Comparison of ENCODE assay signal across 21 cellular contexts in genomic region chr3:150460484-150460883, GRCh38. TPM values are rescaled to one million over a fixed set of nuclear protein-coding genes. Genes with fewer than 3 reads are reported as not detected.
A peak's percentile ranks its signal among the peaks of the same experiment; 100 is the strongest.
DNase-seq lines count a peak whose midpoint lies in the region; ATAC-seq, FAIRE-seq and TF ChIP-seq lines count a peak whose summit lies in the region.
"Had no signal": no experiment of that assay in that cellular context is flagged by ENCODE, and none has a peak within 500 bp of the region (broad histone marks: within the 10 kb centered on the region; RNA-seq: fewer than 3 reads in every experiment).

No MANE protein-coding gene starts in this region.

- H3K27ac Mint-ChIP-seq in activated naive CD8-positive, alpha-beta T cell: peak overlapping the region; percentile 41
- no peak overlapping the region for H3K27ac Mint-ChIP-seq in activated naive CD8-positive, alpha-beta T cell treated with anti-CD3 and anti-CD28 coated beads for 36 hours
- H3K27ac Mint-ChIP-seq in type B pancreatic cell: peak overlapping the region; percentile 35
- H3K27ac Mint-ChIP-seq: CD4-positive, CD25-positive, alpha-beta regulatory T cell had no signal

- H3K27ac ChIP-seq in GM12878 (ENCODE audit: control insufficient read depth, insufficient read depth) (no peak overlapping the region), left lung (no peak overlapping the region), WERI-Rb-1 (no peak overlapping the region), upper lobe of right lung (no peak overlapping the region)
- H3K27ac ChIP-seq: GM23248 had no signal

- H4K20me1 ChIP-seq in GM12878 (ENCODE audit: control insufficient read depth, insufficient read depth): no peaks in the 10 kb centered on the region

- RAD21 ChIA-PET in GM12878 (lab: Charles Lee; ENCODE audit: unreplicated experiment): no interaction called here

- TF ChIP-seq CTCF in GM12878 (IDR thresholded peaks at IDR 0.05 in 2 of 3, conservative IDR thresholded peaks at IDR 0.05 in 1 of 3; ENCODE audit: control insufficient read depth in 2 of 3, extremely low read depth in 1 of 3, insufficient read depth in 1 of 3, low read depth in 3 of 3, low read length in 3 of 3) (no peak), left lung (IDR thresholded peaks at IDR 0.05) (no peak), type B pancreatic cell (conservative IDR thresholded peaks at IDR 0.05) (no peak), WERI-Rb-1 (IDR thresholded peaks at IDR 0.05; ENCODE audit: low read depth, low read length) (no peak), upper lobe of right lung (IDR thresholded peaks at IDR 0.05) (no peak)

- H3K27me3 Mint-ChIP-seq in activated naive CD8-positive, alpha-beta T cell: no peaks in the 10 kb centered on the region
- H3K27me3 Mint-ChIP-seq in activated naive CD8-positive, alpha-beta T cell treated with anti-CD3 and anti-CD28 coated beads for 36 hours: no peaks in the 10 kb centered on the region
- no peaks in the 10 kb centered on the region for H3K27me3 Mint-ChIP-seq in type B pancreatic cell
- H3K27me3 Mint-ChIP-seq: CD4-positive, CD25-positive, alpha-beta regulatory T cell; CD8-positive, alpha-beta memory T cell; IgD-negative memory B cell had no signal

- peaks cover 0 to 5% of the 10 kb centered on the region in 2 experiments; a peak in 2 of 4 replicates for H3K36me3 ChIP-seq in GM12878 (ENCODE audit: control insufficient read depth in 2 of 2, insufficient read depth in 2 of 2, low read length in 1 of 2)
- H3K36me3 ChIP-seq in left lung: peaks cover 0 to 26% of the 10 kb centered on the region in 2 donors
- peaks cover 17% of the 10 kb centered on the region for H3K36me3 ChIP-seq in WERI-Rb-1
- peaks cover 25% of the 10 kb centered on the region for H3K36me3 ChIP-seq in upper lobe of right lung

- TF ChIP-seq EP300 in GM12878 (IDR thresholded peaks at IDR 0.05; ENCODE audit: borderline replicate concordance in 1 of 2, control insufficient read depth in 1 of 2, low read depth in 2 of 2, low read length in 2 of 2): no peak

- 100% methylated on average over 1 of the region's 1 CpG for WGBS in GM12878 (ENCODE audit: insufficient coverage, insufficient replicate concordance, low lambda C conversion rate, missing lambda C conversion rate)

- no peaks in the 10 kb centered on the region for H3K79me2 ChIP-seq in GM12878 (ENCODE audit: control insufficient read depth, insufficient read depth, low read length)

- no peak overlapping the region for H3K4me3 ChIP-seq in GM12878
- no peak overlapping the region for H3K4me3 ChIP-seq in left lung
- H3K4me3 ChIP-seq in WERI-Rb-1 (ENCODE audit: low read depth, low read length): no peak overlapping the region
- H3K4me3 ChIP-seq in upper lobe of right lung: no peak overlapping the region
- H3K4me3 ChIP-seq: GM23248 had no signal

- H3K27me3 ChIP-seq in GM12878 (replicated peaks in 1 of 2; ENCODE audit: control insufficient read depth in 2 of 2, insufficient read depth in 2 of 2, low read length in 1 of 2) (no peaks in the 10 kb centered on the region), left lung (no peaks in the 10 kb centered on the region), WERI-Rb-1 (ENCODE audit: insufficient read depth, low read depth, severe bottlenecking) (no peaks in the 10 kb centered on the region), upper lobe of right lung (no peaks in the 10 kb centered on the region)
- H3K27me3 ChIP-seq: BE2C had no signal

- SMC1A ChIA-PET in GM12878 (lab: Charles Lee; ENCODE audit: uncharacterized antibody, unreplicated experiment): interaction anchor here (0.7 to 1.3 kb wide), 3 partner anchors 12 to 48 kb away, joined by 3 read pairs; no protein-coding TSS in a partner anchor

- POLR2A ChIA-PET in GM12878 (lab: Charles Lee): no interaction called here

- in situ Hi-C loops in GM12878 (cut with MboI): no loop called here

- peaks cover 11% of the 10 kb centered on the region for H3K36me3 Mint-ChIP-seq in activated naive CD8-positive, alpha-beta T cell
- peaks cover 11% of the 10 kb centered on the region for H3K36me3 Mint-ChIP-seq in activated naive CD8-positive, alpha-beta T cell treated with anti-CD3 and anti-CD28 coated beads for 36 hours
- peaks cover 33% of the 10 kb centered on the region for H3K36me3 Mint-ChIP-seq in type B pancreatic cell

- FAIRE-seq in GM12878 (lab: Jason Lieb, UNC): peak; percentile 44
- FAIRE-seq: GM12892, GM18507, HTR-8/SVneo had no signal

- no peak overlapping the region for H3K4me3 Mint-ChIP-seq in activated naive CD8-positive, alpha-beta T cell
- H3K4me3 Mint-ChIP-seq in activated naive CD8-positive, alpha-beta T cell treated with anti-CD3 and anti-CD28 coated beads for 36 hours: no peak overlapping the region
- no peak overlapping the region for H3K4me3 Mint-ChIP-seq in type B pancreatic cell
- H3K4me3 Mint-ChIP-seq: CD4-positive, CD25-positive, alpha-beta regulatory T cell; CD8-positive, alpha-beta memory T cell; IgD-negative memory B cell had no signal

- H3K4me2 ChIP-seq in GM12878 (ENCODE audit: control insufficient read depth, insufficient read depth): no peak overlapping the region

- BruUV-seq in GM12878 (replicated peaks; lab: Mats Ljungman, UMichigan): no TSS peak

- H2AFZ ChIP-seq in GM12878 (ENCODE audit: control insufficient read depth, low read depth, low read length): no peak overlapping the region
- H2AFZ ChIP-seq: GM23248 had no signal

- H3K9me3 ChIP-seq in GM12878 (replicated peaks; ENCODE audit: control insufficient read depth, insufficient read depth, low read length) (no peaks in the 10 kb centered on the region), left lung (no peaks in the 10 kb centered on the region), WERI-Rb-1 (ENCODE audit: severe bottlenecking) (no peaks in the 10 kb centered on the region), upper lobe of right lung (no peaks in the 10 kb centered on the region)
- H3K9me3 ChIP-seq: BE2C had no signal

- no peak for TF ChIP-seq RAD21 in GM12878 (IDR thresholded peaks at IDR 0.05; ENCODE audit: insufficient read depth, low read depth, low read length)

- TF ChIP-seq POLR2A in GM12878 (IDR thresholded peaks at IDR 0.05; ENCODE audit: low read depth, low read length): no peak

- H3K4me1 ChIP-seq in GM12878 (ENCODE audit: control insufficient read depth, insufficient read depth, low read length): no peaks in the 10 kb centered on the region
- H3K4me1 ChIP-seq in left lung: no peaks in the 10 kb centered on the region
- no peaks in the 10 kb centered on the region for H3K4me1 ChIP-seq in upper lobe of right lung
- H3K4me1 ChIP-seq: BE2C had no signal

- CTCF ChIA-PET in GM12878 (lab: Yijun Ruan, JAX): no interaction called here

- H3K4me1 Mint-ChIP-seq in activated naive CD8-positive, alpha-beta T cell (ENCODE audit: low read depth): no peaks in the 10 kb centered on the region
- H3K4me1 Mint-ChIP-seq in activated naive CD8-positive, alpha-beta T cell treated with anti-CD3 and anti-CD28 coated beads for 36 hours: no peaks in the 10 kb centered on the region
- peaks cover 19% of the 10 kb centered on the region for H3K4me1 Mint-ChIP-seq in type B pancreatic cell (ENCODE audit: unreplicated experiment)

- no peak for DNase-seq in activated naive CD8-positive, alpha-beta T cell treated with anti-CD3 and anti-CD28 coated beads for 36 hours
- no peak for DNase-seq in GM12878 (ENCODE audit: low read depth, low spot score)
- DNase-seq in left lung: no peak
- no peak for DNase-seq in type B pancreatic cell (ENCODE audit: extremely low spot score, unreplicated experiment)
- no peak for DNase-seq in WERI-Rb-1
- no peak for DNase-seq in AG08396 (ENCODE audit: low spot score)
- no peak for DNase-seq in upper lobe of right lung
- DNase-seq: 8988T; BE2C; C1 segment of cervical spinal cord; CD4-positive, CD25-positive, alpha-beta regulatory T cell; CD8-positive, alpha-beta memory T cell; COR-L47; DMS 273 treated with DMSO at 0.1 percent for 48 hours; GM23248; HCEC 1CT had no signal

- H3K9ac ChIP-seq in GM12878 (ENCODE audit: control insufficient read depth, insufficient read depth, low read length): no peak overlapping the region
- H3K9ac ChIP-seq: GM23248 had no signal

- H3K9me3 Mint-ChIP-seq in activated naive CD8-positive, alpha-beta T cell (ENCODE audit: low read depth): no peaks in the 10 kb centered on the region
- no peaks in the 10 kb centered on the region for H3K9me3 Mint-ChIP-seq in activated naive CD8-positive, alpha-beta T cell treated with anti-CD3 and anti-CD28 coated beads for 36 hours
- no peaks in the 10 kb centered on the region for H3K9me3 Mint-ChIP-seq in type B pancreatic cell
- H3K9me3 Mint-ChIP-seq: CD4-positive, CD25-positive, alpha-beta regulatory T cell; CD8-positive, alpha-beta memory T cell; IgD-negative memory B cell had no signal

- intact Hi-C loops in GM12878 (cut with micrococcal nuclease; ENCODE audit: unreplicated experiment) (no loop called here), left lung (cut with DNase I) (no loop called here), upper lobe of right lung (cut with DNase I) (no loop called here)

- ATAC-seq in GM12878 (no peak), left lung (peak; percentile 21), upper lobe of right lung (no peak)

TF ChIP-seq in GM12878, 131 proteins besides CTCF, POLR2A, EP300 and RAD21 (continues in another document):
- TF ChIP-seq ZNF217 (IDR thresholded peaks at IDR 0.05): no peak
- no peak for TF ChIP-seq MXI1 (IDR thresholded peaks at IDR 0.05; ENCODE audit: low read depth, low read length)

RNA-seq across cellular contexts. Expression of gene TSC22D2, which starts 52.4 kb away (rescaled TPM):
- 10 to 100 TPM; 16.8 to 17.1 TPM for total RNA-seq in activated naive CD8-positive, alpha-beta T cell treated with anti-CD3 and anti-CD28 coated beads for 36 hours
- total RNA-seq in GM12878 (2013; cell fraction: nucleolus; rRNA removed): 34.3 and 34.9 TPM in 2 replicates
- total RNA-seq in GM12878 (2014; rRNA removed): 7.0 and 7.4 TPM in 2 replicates
- total RNA-seq in GM12878 (2014; rRNA removed; fragmentation: Illumina TruSeq; extraction: Trizol): 11.0 and 11.2 TPM in 2 replicates
- total RNA-seq in GM12878 (2021): 16.1 and 17.1 TPM in 2 replicates
- 9.2 TPM for polyA plus RNA-seq in GM12878 (2011; ENCODE audit: low read depth)
- 11.8 and 16.7 TPM in 2 replicates for polyA plus RNA-seq in GM12878 (2011; rRNA removed)
- 4.1 and 4.8 TPM in 2 replicates for polyA plus RNA-seq in GM12878 (2011; cell fraction: cytosol; rRNA removed)
- polyA plus RNA-seq in GM12878 (2011; cell fraction: nucleus; rRNA removed): 16.7 and 21.0 TPM in 2 replicates
- polyA plus RNA-seq in GM12878 (2012): 9.0 and 9.3 TPM in 2 replicates
- 13.9 and 18.7 TPM in 2 replicates for polyA plus RNA-seq in GM12878 (2014; fragmentation: Illumina TruSeq; extraction: Trizol)
- polyA plus RNA-seq in GM12878 (2014; fragmentation: Nextera tagmentation; extraction: Ambion mirVana): 10 to 100 TPM; 10.5 to 19.4 TPM
- polyA plus RNA-seq in GM12878 (2014; rRNA removed): 5.6 and 8.2 TPM in 2 replicates
- polyA plus RNA-seq in GM12878 (2016; fragmentation: Nextera tagmentation; extraction: Ambion mirVana): 1 to 10 TPM; 8.1 to 9.5 TPM
- polyA minus RNA-seq in GM12878 (2011; rRNA and poly(A)+ RNA removed): 24.2 and 29.4 TPM in 2 replicates
- 11.4 and 12.9 TPM in 2 replicates for polyA minus RNA-seq in GM12878 (2011; cell fraction: cytosol; rRNA and poly(A)+ RNA removed)
- polyA minus RNA-seq in GM12878 (2011; cell fraction: nucleus; rRNA and poly(A)+ RNA removed): 37.1 and 70.3 TPM in 2 replicates
- 10 to 100 TPM; 25.9 to 46.6 TPM for total RNA-seq in left lung
- total RNA-seq in type B pancreatic cell (ENCODE audit: low replicate concordance): 64.4 and 106 TPM in 2 replicates
- 29.2 TPM for total RNA-seq in upper lobe of right lung
